ENCODE assay signal across 8 cellular contexts in genomic region chr10:69061305-69062161, GRCh38. TPM values are rescaled to one million over a fixed set of nuclear protein-coding genes. Genes with fewer than 3 reads are reported as not detected.
A peak's percentile ranks its signal among the peaks of the same experiment; 100 is the strongest.
DNase-seq lines count a peak whose midpoint lies in the region; ATAC-seq and TF ChIP-seq lines count a peak whose summit lies in the region.

No MANE protein-coding gene starts in this region.

- H4K20me1 ChIP-seq in Loucy (ENCODE audit: insufficient read depth, low read length, poor library complexity, severe bottlenecking): no peaks in the 10 kb centered on the region

- peak; percentile 46 for ATAC-seq in GM21360 (IDR thresholded peaks at IDR 0.05; ENCODE audit: unreplicated experiment)

- H3K9me3 ChIP-seq in CD8-positive, alpha-beta memory T cell (ENCODE audit: low read length): no peaks in the 10 kb centered on the region
- no peaks in the 10 kb centered on the region for H3K9me3 ChIP-seq in Loucy (ENCODE audit: insufficient read depth, low read depth, low read length)
- no peaks in the 10 kb centered on the region for H3K9me3 ChIP-seq in ovary

- no peaks in the 10 kb centered on the region for H3K27me3 ChIP-seq in CD8-positive, alpha-beta memory T cell (ENCODE audit: insufficient read depth, low read length, poor library complexity, severe bottlenecking)
- H3K27me3 ChIP-seq in Loucy (ENCODE audit: insufficient read depth, low read length, poor library complexity, severe bottlenecking): no peaks in the 10 kb centered on the region
- no peaks in the 10 kb centered on the region for H3K27me3 ChIP-seq in ovary

- TF ChIP-seq CTCF in Loucy (conservative IDR thresholded peaks at IDR 0.05; ENCODE audit: low read length) (no peak), fibroblast of pulmonary artery (IDR thresholded peaks at IDR 0.05; ENCODE audit: low read length, missing control alignments) (no peak), ovary (IDR thresholded peaks at IDR 0.05) (no peak), GM10266 (IDR thresholded peaks at IDR 0.05; ENCODE audit: control insufficient read depth, insufficient read depth, low read depth, missing control alignments) (no peak)

- peak; percentile 33 for TF ChIP-seq POLR2A in ovary (IDR thresholded peaks at IDR 0.05)

- H3K9ac ChIP-seq in Loucy (ENCODE audit: low read depth, low read length, poor library complexity, severe bottlenecking): peak overlapping the region; percentile 21

- H3K4me1 Mint-ChIP-seq in CD8-positive, alpha-beta memory T cell: peaks cover 30 to 41% (median 33%) of the 10 kb centered on the region in 3 donors
- peaks cover 70% of the 10 kb centered on the region for H3K4me1 Mint-ChIP-seq in activated T-cell treated with anti-CD3 and anti-CD28 coated beads, Interleukin-2, amount 50 U/mL, for 24 hours (ENCODE audit: low read depth)

- WGBS in ovary, 3 donors: 15 to 30% (median 22%) methylated on average over 20 of the region's 20 CpGs

- peaks cover 31% of the 10 kb centered on the region for H3K4me1 ChIP-seq in CD8-positive, alpha-beta memory T cell (ENCODE audit: insufficient read depth, low read length)
- H3K4me1 ChIP-seq in Loucy (ENCODE audit: insufficient read depth, low read length, poor library complexity, severe bottlenecking) (peaks cover 21% of the 10 kb centered on the region), ovary (ENCODE audit: insufficient read depth) (peaks cover 1% of the 10 kb centered on the region)

- peak; percentile 97 for TF ChIP-seq EP300 in ovary (IDR thresholded peaks at IDR 0.05)

- no peaks in the 10 kb centered on the region for H3K9me2 ChIP-seq in Loucy (replicated peaks; ENCODE audit: low read depth, low read length)

- intact Hi-C loops in ovary (cut with DNase I): no loop called here

- peak overlapping the region; percentile 10 for H3K27ac ChIP-seq in CD8-positive, alpha-beta memory T cell (ENCODE audit: low read depth, low read length)
- H3K27ac ChIP-seq in ovary: peak overlapping the region; percentile 52

- peak overlapping the region; percentile 29 for H3K4me3 ChIP-seq in CD8-positive, alpha-beta memory T cell (ENCODE audit: low read length)
- H3K4me3 ChIP-seq in Loucy (ENCODE audit: low read length, poor library complexity, severe bottlenecking): peak overlapping the region; percentile 62
- peak overlapping the region; percentile 49 for H3K4me3 ChIP-seq in fibroblast of pulmonary artery (replicated peaks; ENCODE audit: low read depth, low read length)
- peak overlapping the region; percentile 14 for H3K4me3 ChIP-seq in ovary

- H3K27ac Mint-ChIP-seq in CD8-positive, alpha-beta memory T cell: peak overlapping the region; percentile 57 to 95 (median 88)
- peak overlapping the region; percentile 78 for H3K27ac Mint-ChIP-seq in activated T-cell treated with anti-CD3 and anti-CD28 coated beads, Interleukin-2, amount 50 U/mL, for 24 hours

- peak overlapping the region; percentile 73 for H3K4me2 ChIP-seq in Loucy (ENCODE audit: low read depth, low read length, poor library complexity, severe bottlenecking)

- POLR2A ChIA-PET in CD8-positive, alpha-beta memory T cell (lab: Charles Lee): interaction anchor here (0.9 kb wide), 1 partner anchor 12 kb away, joined by 3 read pairs; no protein-coding TSS in a partner anchor

- H3F3A ChIP-seq in Loucy (ENCODE audit: low read depth): no peaks in the 10 kb centered on the region; the same call in 1 of the 2 replicates

- no peaks in the 10 kb centered on the region for H3K79me2 ChIP-seq in Loucy (ENCODE audit: insufficient read depth, low read length)

- H3K36me3 ChIP-seq in CD8-positive, alpha-beta memory T cell (ENCODE audit: insufficient read depth, low read length): no peaks in the 10 kb centered on the region
- H3K36me3 ChIP-seq in Loucy (ENCODE audit: insufficient read depth, low read length) (no peaks in the 10 kb centered on the region), ovary (no peaks in the 10 kb centered on the region)

- H3K9me3 Mint-ChIP-seq in CD8-positive, alpha-beta memory T cell: no peaks in the 10 kb centered on the region
- H3K9me3 Mint-ChIP-seq in activated T-cell treated with anti-CD3 and anti-CD28 coated beads, Interleukin-2, amount 50 U/mL, for 24 hours: no peaks in the 10 kb centered on the region

- peak overlapping the region; percentile 92 for H2AFZ ChIP-seq in Loucy (ENCODE audit: low read length)

- H3K4me3 Mint-ChIP-seq in CD8-positive, alpha-beta memory T cell: peak overlapping the region; percentile 47 to 86 (median 75)
- H3K4me3 Mint-ChIP-seq in activated T-cell treated with anti-CD3 and anti-CD28 coated beads, Interleukin-2, amount 50 U/mL, for 24 hours: peak overlapping the region; percentile 57

- no peaks in the 10 kb centered on the region for H3K36me3 Mint-ChIP-seq in CD8-positive, alpha-beta memory T cell
- H3K36me3 Mint-ChIP-seq in activated T-cell treated with anti-CD3 and anti-CD28 coated beads, Interleukin-2, amount 50 U/mL, for 24 hours (ENCODE audit: low read depth): no peaks in the 10 kb centered on the region

- peak in 3 of 5 donors; percentile 38 to 52 (median 41) for DNase-seq in CD8-positive, alpha-beta memory T cell
- peak; percentile 56 for DNase-seq in activated T-cell treated with anti-CD3 and anti-CD28 coated beads, Interleukin-2, amount 50 U/mL, for 24 hours
- DNase-seq in fibroblast of pulmonary artery (ENCODE audit: low read depth) (peak; percentile 100), ovary (peak in 4 of 5 donors; percentile 30 to 73 (median 52)), GM10266 (ENCODE audit: extremely low spot score) (no peak), NCI-H524 treated with DMSO at 0.1 percent for 48 hours (lab: John Stamatoyannopoulos, UW) (no peak)

- CTCF ChIA-PET in CD8-positive, alpha-beta memory T cell (lab: Charles Lee): interaction anchor here (0.8 to 1.6 kb wide), 5 partner anchors 9 to 57 kb away, joined by 3 read pairs; no protein-coding TSS in a partner anchor

- H3K27me3 Mint-ChIP-seq in CD8-positive, alpha-beta memory T cell: no peaks in the 10 kb centered on the region
- no peaks in the 10 kb centered on the region for H3K27me3 Mint-ChIP-seq in activated T-cell treated with anti-CD3 and anti-CD28 coated beads, Interleukin-2, amount 50 U/mL, for 24 hours

RNA-seq across cellular contexts. Expression of gene SRGN, which starts 26.4 kb away (rescaled TPM):
- total RNA-seq in CD8-positive, alpha-beta memory T cell: 100 to 1,000 TPM; 659 to 662 TPM
- 274 TPM for polyA plus RNA-seq in CD8-positive, alpha-beta memory T cell
- total RNA-seq in ovary: 10 to 100 TPM; 22.0 to 95.2 (median 36.0) TPM
- 100 to 1,000 TPM in 1 of 2 donors, 10 to 100 TPM in 1; 67.3 to 107 TPM for polyA plus RNA-seq in ovary

Comparison
In these comparisons a context has a peak if more than half of its experiments do, and no peak if none do; other contexts are left out.
1. DNase-seq: peak in CD8-positive, alpha-beta memory T cell (3 of 5), activated T-cell treated with anti-CD3 and anti-CD28 coated beads, Interleukin-2, amount 50 U/mL, for 24 hours (single experiment), fibroblast of pulmonary artery (single experiment) and ovary (4 of 5); none in GM10266 (single experiment) and NCI-H524 treated with DMSO at 0.1 percent for 48 hours (single experiment).
2. RNA of gene SRGN, which starts 26.4 kb away (total RNA-seq): 659 to 662 TPM in CD8-positive, alpha-beta memory T cell; 22.0 to 95.2 TPM in ovary; every median in the first group is over 4 times any median in the second.
3. Peak in every context shown above with its lines, with median percentiles within 50 percentile points of each other: H3K4me3 ChIP-seq.